1 cellular context compared by ENCODE assay signal in the genomic region with DNA sequence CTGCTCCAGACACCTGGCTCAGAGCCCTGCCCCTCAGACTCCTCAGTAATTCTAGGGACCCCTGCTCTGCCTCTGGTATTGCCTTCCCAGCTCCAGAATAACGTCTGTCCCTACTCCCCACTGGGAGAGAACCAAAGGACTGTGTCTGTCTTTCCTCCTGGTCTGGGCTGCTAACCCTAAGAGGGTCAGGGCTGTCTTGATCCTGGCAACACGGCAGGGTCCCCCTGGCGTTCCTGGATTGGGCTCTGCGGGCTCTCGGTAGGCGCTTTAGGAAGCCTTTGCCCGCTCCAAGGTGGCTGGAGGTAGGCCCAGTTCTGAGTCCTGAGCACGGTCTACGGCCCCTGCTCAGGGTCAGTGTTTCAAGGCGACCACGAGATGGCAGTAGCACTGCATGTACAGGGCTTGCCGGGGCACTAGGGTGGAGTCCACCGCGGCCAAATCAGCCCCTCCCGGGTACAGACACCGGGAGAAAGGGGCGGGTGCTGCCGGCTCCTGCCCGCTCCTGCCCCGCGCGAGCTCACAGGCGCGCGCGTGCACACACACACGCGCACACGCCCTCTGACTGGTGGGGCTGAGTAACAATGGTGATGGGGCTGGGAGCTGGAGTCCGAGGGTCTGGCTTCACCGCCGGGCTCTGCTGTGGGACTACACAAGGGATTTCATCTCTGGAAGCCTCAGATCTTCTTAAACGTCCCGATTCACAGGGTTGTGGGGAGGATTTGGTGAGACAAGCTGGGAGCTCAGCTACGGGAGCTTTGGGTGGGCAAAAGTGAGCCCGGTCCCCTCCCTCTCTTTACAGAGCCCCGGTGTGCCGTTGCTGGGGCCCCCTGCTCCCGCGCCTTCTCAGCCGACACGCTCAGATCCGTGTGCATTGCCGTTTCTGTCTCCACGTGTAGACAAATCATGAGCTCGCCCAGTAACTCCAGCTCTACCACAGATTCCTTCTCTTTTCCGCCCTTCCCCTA.
TF ChIP-seq lines count a peak whose summit lies in the region.

No MANE protein-coding gene starts in this region.

TF ChIP-seq in HEK293, 187 proteins besides CTCF, POLR2A, EP300 and RAD21 (continued from another document):
- TF ChIP-seq, protein P1, sequence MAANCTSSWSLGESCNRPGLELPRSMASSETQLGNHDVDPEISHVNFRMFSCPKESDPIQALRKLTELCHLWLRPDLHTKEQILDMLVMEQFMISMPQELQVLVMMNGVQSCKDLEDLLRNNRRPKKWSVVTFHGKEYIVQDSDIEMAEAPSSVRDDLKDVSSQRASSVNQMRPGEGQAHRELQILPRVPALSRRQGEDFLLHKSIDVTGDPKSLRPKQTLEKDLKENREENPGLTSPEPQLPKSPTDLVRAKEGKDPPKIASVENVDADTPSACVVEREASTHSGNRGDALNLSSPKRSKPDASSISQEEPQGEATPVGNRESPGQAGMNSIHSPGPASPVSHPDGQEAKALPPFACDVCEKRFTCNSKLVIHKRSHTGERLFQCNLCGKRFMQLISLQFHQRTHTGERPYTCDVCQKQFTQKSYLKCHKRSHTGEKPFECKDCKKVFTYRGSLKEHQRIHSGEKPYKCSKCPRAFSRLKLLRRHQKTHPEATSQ (tag by site-specific recombination; IDR thresholded peaks at IDR 0.05), result 0 out of 2 replicates have a peak, but pooled peaks have one; percentile 9
- TF ChIP-seq ZNF677 (tag by site-specific recombination; IDR thresholded peaks at IDR 0.05) (no peak), ZIC2 (tag by site-specific recombination; IDR thresholded peaks at IDR 0.05) (peak; percentile 40; the same call in 1 of the 2 replicates), ZBTB8A (tag by site-specific recombination; IDR thresholded peaks at IDR 0.05) (peak; percentile 79)
- TF ChIP-seq, protein P2, sequence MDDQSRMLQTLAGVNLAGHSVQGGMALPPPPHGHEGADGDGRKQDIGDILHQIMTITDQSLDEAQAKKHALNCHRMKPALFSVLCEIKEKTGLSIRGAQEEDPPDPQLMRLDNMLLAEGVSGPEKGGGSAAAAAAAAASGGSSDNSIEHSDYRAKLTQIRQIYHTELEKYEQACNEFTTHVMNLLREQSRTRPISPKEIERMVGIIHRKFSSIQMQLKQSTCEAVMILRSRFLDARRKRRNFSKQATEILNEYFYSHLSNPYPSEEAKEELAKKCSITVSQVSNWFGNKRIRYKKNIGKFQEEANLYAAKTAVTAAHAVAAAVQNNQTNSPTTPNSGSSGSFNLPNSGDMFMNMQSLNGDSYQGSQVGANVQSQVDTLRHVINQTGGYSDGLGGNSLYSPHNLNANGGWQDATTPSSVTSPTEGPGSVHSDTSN (CRISPR knock-in tag; IDR thresholded peaks at IDR 0.05), result no peak
